Comparison of ENCODE assay signal across 9 cellular contexts in genomic region chr1:183185941-183186490, GRCh38. TPM values are rescaled to one million over a fixed set of nuclear protein-coding genes. Genes with fewer than 3 reads are reported as not detected.
DNase-seq lines count a peak whose midpoint lies in the region; ATAC-seq and TF ChIP-seq lines count a peak whose summit lies in the region.
"Had no signal": no experiment of that assay in that cellular context is flagged by ENCODE, and none has a peak within 500 bp of the region (broad histone marks: within the 10 kb centered on the region; RNA-seq: fewer than 3 reads in every experiment).

LAMC2 (plus strand) TSS chr1:183186264; CDS start chr1:183186353, 89 bp downstream.

- H3K9me3 ChIP-seq in left ventricle myocardium inferior (replicated peaks) (no peaks in the 10 kb centered on the region), T-helper 17 cell (ENCODE audit: control insufficient read depth, low read length, poor library complexity, severe bottlenecking) (no peaks in the 10 kb centered on the region)

- H3K4me3 ChIP-seq in left ventricle myocardium inferior: peak within 1 kb of the TSS; percentile 49

- peak; percentile 80 to 89 for ATAC-seq in activated T-cell treated with anti-CD3 and anti-CD28 coated beads, Interleukin-2, amount 50 U/mL, for 4 hours
- no peak for ATAC-seq in T-helper 17 cell
- no peak for ATAC-seq in GM19328 (IDR thresholded peaks at IDR 0.05; ENCODE audit: unreplicated experiment)

- H3K36me3 Mint-ChIP-seq in activated T-cell treated with anti-CD3 and anti-CD28 coated beads, Interleukin-2, amount 50 U/mL, for 4 hours (ENCODE audit: insufficient read depth): no peaks in the 10 kb centered on the region
- peaks cover 5% of the 10 kb centered on the region for H3K36me3 Mint-ChIP-seq in T-helper 17 cell (ENCODE audit: low read depth)
- H3K36me3 Mint-ChIP-seq: naive B cell had no signal

- no peaks in the 10 kb centered on the region for H3K36me3 ChIP-seq in left ventricle myocardium inferior

- no peaks in the 10 kb centered on the region for H3K27me3 ChIP-seq in left ventricle myocardium inferior (ENCODE audit: low read depth)

- H3K4me1 ChIP-seq in left ventricle myocardium inferior: peaks cover 5% of the 10 kb centered on the region

- H3K9me3 Mint-ChIP-seq in activated T-cell treated with anti-CD3 and anti-CD28 coated beads, Interleukin-2, amount 50 U/mL, for 4 hours: no peaks in the 10 kb centered on the region
- H3K9me3 Mint-ChIP-seq: naive B cell had no signal

- H3K27ac Mint-ChIP-seq in T-helper 17 cell: no peak within 1 kb of the TSS
- H3K27ac Mint-ChIP-seq: naive B cell had no signal

- H3K4me1 Mint-ChIP-seq in activated T-cell treated with anti-CD3 and anti-CD28 coated beads, Interleukin-2, amount 50 U/mL, for 4 hours (ENCODE audit: low read depth): peaks cover 2% of the 10 kb centered on the region
- H3K4me1 Mint-ChIP-seq in T-helper 17 cell: no peaks in the 10 kb centered on the region

- intact Hi-C loops in left ventricle myocardium inferior (cut with micrococcal nuclease): no loop called here

- peaks cover 25% of the 10 kb centered on the region for H3K27me3 Mint-ChIP-seq in activated T-cell treated with anti-CD3 and anti-CD28 coated beads, Interleukin-2, amount 50 U/mL, for 4 hours (ENCODE audit: low read depth)
- peaks cover 46% of the 10 kb centered on the region for H3K27me3 Mint-ChIP-seq in T-helper 17 cell

- peak; percentile 35 for TF ChIP-seq CTCF in left ventricle myocardium inferior (IDR thresholded peaks at IDR 0.05; ENCODE audit: borderline replicate concordance)

- H3K4me3 Mint-ChIP-seq in activated T-cell treated with anti-CD3 and anti-CD28 coated beads, Interleukin-2, amount 50 U/mL, for 4 hours: no peak within 1 kb of the TSS
- no peak within 1 kb of the TSS for H3K4me3 Mint-ChIP-seq in T-helper 17 cell

- no peak within 1 kb of the TSS for H3K27ac ChIP-seq in left ventricle myocardium inferior (replicated peaks)

- DNase-seq in NCI-H1417 (lab: John Stamatoyannopoulos, UW): peak; percentile 40 to 74 (median 71)
- DNase-seq in NCI-H1417 treated with DMSO at 0.1 percent for 48 hours (lab: John Stamatoyannopoulos, UW): no peak
- no peak for DNase-seq in activated T-cell treated with anti-CD3 and anti-CD28 coated beads, Interleukin-2, amount 50 U/mL, for 4 hours
- DNase-seq in left ventricle myocardium inferior: no peak
- DNase-seq in putamen (ENCODE audit: low spot score): peak; percentile 34
- no peak for DNase-seq in T-helper 17 cell
- no peak for DNase-seq in activated gamma-delta T cell (lab: John Stamatoyannopoulos, UW)
- DNase-seq: naive B cell had no signal

RNA-seq across cellular contexts. Expression of gene LAMC2, which starts in this region (rescaled TPM):
- under 1 TPM in 1 of 3 donors, not detected in 2; 0.03 TPM for total RNA-seq in activated T-cell treated with anti-CD3 and anti-CD28 coated beads, Interleukin-2, amount 50 U/mL, for 4 hours
- 1.2 TPM for total RNA-seq in left ventricle myocardium inferior
- total RNA-seq in T-helper 17 cell: not detected

Comparison
In these comparisons a context has a peak if more than half of its experiments do, and no peak if none do; other contexts are left out.
1. DNase-seq: peak in NCI-H1417 (3 of 3) and putamen (single experiment); none in NCI-H1417 treated with DMSO at 0.1 percent for 48 hours (single experiment), activated T-cell treated with anti-CD3 and anti-CD28 coated beads, Interleukin-2, amount 50 U/mL, for 4 hours (single experiment), left ventricle myocardium inferior (single experiment), T-helper 17 cell (0 of 3) and activated gamma-delta T cell (single experiment).
2. Peak in ATAC-seq in activated T-cell treated with anti-CD3 and anti-CD28 coated beads, Interleukin-2, amount 50 U/mL, for 4 hours; RNA of the gene not detected or under 1 TPM.